ENCODE assay signal across 11 cellular contexts in the genomic region with DNA sequence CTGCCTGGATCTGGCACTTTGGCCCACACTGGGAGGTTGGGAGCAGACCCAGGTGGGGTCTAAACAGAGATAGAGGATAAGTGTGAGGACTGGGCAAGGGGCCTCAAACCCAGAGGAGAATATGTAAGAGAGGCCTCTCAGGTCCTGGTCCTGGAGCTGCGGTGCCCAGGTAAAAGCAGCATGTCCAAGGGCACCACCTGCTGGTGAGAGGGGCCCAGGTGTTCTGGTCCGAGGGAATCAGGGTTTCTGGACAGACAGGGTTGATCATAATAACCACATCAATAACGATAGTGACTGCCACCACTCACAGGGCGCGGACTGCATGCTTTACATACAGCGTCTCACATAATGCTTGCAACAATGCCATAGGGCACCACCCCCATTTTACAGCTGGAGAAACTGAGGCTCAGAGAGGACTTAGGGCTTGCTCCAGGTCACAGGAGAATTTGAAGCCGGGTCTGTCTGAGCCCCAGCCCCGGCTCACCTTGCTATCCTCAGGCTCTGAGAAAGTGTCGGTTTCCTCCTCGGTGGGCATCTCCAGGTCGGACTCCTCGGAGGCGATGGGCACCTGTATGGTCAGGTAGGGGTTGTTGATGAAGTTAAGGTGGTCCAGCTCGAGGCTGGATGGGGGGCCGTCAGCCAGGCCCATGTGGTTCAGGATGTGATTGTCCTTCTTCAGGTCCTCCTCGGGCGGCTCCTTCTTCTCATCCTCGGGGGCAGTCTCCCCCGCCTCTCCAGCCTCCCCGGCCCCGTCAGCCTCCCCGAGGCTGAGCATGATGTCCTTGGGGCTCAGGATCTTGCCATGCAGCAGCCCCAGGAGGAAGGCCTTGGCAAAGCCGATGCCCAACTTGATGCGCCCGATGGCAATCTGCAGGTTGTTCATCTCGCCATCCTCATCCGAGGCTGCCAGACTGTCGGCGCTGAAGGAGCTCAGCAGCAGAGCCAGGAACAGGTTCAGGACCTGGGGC. TPM values are rescaled to one million over a fixed set of nuclear protein-coding genes. Genes with fewer than 3 reads are reported as not detected.
DNase-seq lines count a peak whose midpoint lies in the region; ATAC-seq and TF ChIP-seq lines count a peak whose summit lies in the region.
"Had no signal": no experiment of that assay in that cellular context is flagged by ENCODE, and none has a peak within 500 bp of the region (broad histone marks: within the 10 kb centered on the region; RNA-seq: fewer than 3 reads in every experiment).

No MANE protein-coding gene starts in this region.

- intact Hi-C loops in left colon (cut with DNase I, micrococcal nuclease): no loop called here

- DNase-seq in GM13977 (ENCODE audit: low spot score) (peak; percentile 77), left colon (peak in 1 of 2 donors; percentile 82)
- DNase-seq in activated CD4-positive, alpha-beta T cell treated with anti-CD3 and anti-CD28 coated beads, Interleukin-2, amount 10 ng/mL, durations not matched to agents 7 days and 5 days: peak; percentile 41
- no peak for DNase-seq in effector memory CD4-positive, alpha-beta T cell
- DNase-seq: NCI-H1105 treated with DMSO at 0.1 percent for 48 hours had no signal

- H3K27me3 ChIP-seq in BLaER1: no peaks in the 10 kb centered on the region
- no peaks in the 10 kb centered on the region for H3K27me3 ChIP-seq in effector memory CD4-positive, alpha-beta T cell (replicated peaks; ENCODE audit: control insufficient read depth, insufficient read depth, low read length, poor library complexity, severe bottlenecking)

- no peaks in the 10 kb centered on the region for H3K9me3 Mint-ChIP-seq in activated CD4-positive, alpha-beta T cell treated with anti-CD3 and anti-CD28 coated beads, Interleukin-2, amount 10 ng/mL, durations not matched to agents 7 days and 5 days

- in situ Hi-C loops in GM13977 (cut with MboI; ENCODE audit: low pct_unique_long_range_greater_than_20kb, low sequenced_read_pairs, unreplicated experiment): no loop called here

- H3K27ac Mint-ChIP-seq in activated CD4-positive, alpha-beta T cell treated with anti-CD3 and anti-CD28 coated beads, Interleukin-2, amount 10 ng/mL, durations not matched to agents 7 days and 5 days: no peak overlapping the region
- H3K27ac Mint-ChIP-seq: activated naive CD8-positive, alpha-beta T cell had no signal

- H3K27me3 Mint-ChIP-seq in activated CD4-positive, alpha-beta T cell treated with anti-CD3 and anti-CD28 coated beads, Interleukin-2, amount 10 ng/mL, durations not matched to agents 7 days and 5 days: no peaks in the 10 kb centered on the region
- H3K27me3 Mint-ChIP-seq: activated naive CD8-positive, alpha-beta T cell had no signal

- H3K4me1 ChIP-seq in BLaER1: peaks cover 100% of the 10 kb centered on the region
- peaks cover 23% of the 10 kb centered on the region for H3K4me1 ChIP-seq in effector memory CD4-positive, alpha-beta T cell (ENCODE audit: control insufficient read depth, insufficient read depth, low read length, poor library complexity, severe bottlenecking)

- CTCF ChIA-PET in activated CD4-positive, alpha-beta T cell treated with anti-CD3 and anti-CD28 coated beads, Interleukin-2, amount 10 ng/mL, durations not matched to agents 7 days and 5 days (lab: Charles Lee): interaction anchor here (0.7 to 1.6 kb wide), 6 partner anchors 10 to 39 kb away, joined by 3 to 5 read pairs (median 3); partner anchors contain the start of gene CD79B

- H3K36me3 Mint-ChIP-seq in activated CD4-positive, alpha-beta T cell treated with anti-CD3 and anti-CD28 coated beads, Interleukin-2, amount 10 ng/mL, durations not matched to agents 7 days and 5 days (ENCODE audit: low read depth): no peaks in the 10 kb centered on the region
- H3K36me3 Mint-ChIP-seq: activated naive CD8-positive, alpha-beta T cell had no signal

- no peak overlapping the region for H3K4me3 Mint-ChIP-seq in activated CD4-positive, alpha-beta T cell treated with anti-CD3 and anti-CD28 coated beads, Interleukin-2, amount 10 ng/mL, durations not matched to agents 7 days and 5 days
- H3K4me3 Mint-ChIP-seq: activated naive CD8-positive, alpha-beta T cell had no signal

- POLR2A ChIA-PET in activated CD4-positive, alpha-beta T cell treated with anti-CD3 and anti-CD28 coated beads, Interleukin-2, amount 10 ng/mL, durations not matched to agents 7 days and 5 days (lab: Charles Lee): no interaction called here

- peak; percentile 69 for ATAC-seq in left colon
- ATAC-seq in HG02852 (IDR thresholded peaks at IDR 0.05; ENCODE audit: unreplicated experiment): no peak
- no peak for ATAC-seq in GM18505 (IDR thresholded peaks at IDR 0.05; ENCODE audit: unreplicated experiment)
- ATAC-seq in GM18511 (IDR thresholded peaks at IDR 0.05; ENCODE audit: unreplicated experiment): no peak

- no peaks in the 10 kb centered on the region for H4K20me1 ChIP-seq in BLaER1

- no peaks in the 10 kb centered on the region for H3K36me3 ChIP-seq in BLaER1
- H3K36me3 ChIP-seq in effector memory CD4-positive, alpha-beta T cell (ENCODE audit: control insufficient read depth, insufficient read depth, low read length): no peaks in the 10 kb centered on the region
- H3K36me3 ChIP-seq: tibial nerve had no signal

- peak; percentile 68 for TF ChIP-seq CTCF in GM13977 (IDR thresholded peaks at IDR 0.05; ENCODE audit: extremely low read depth, insufficient read depth, missing control alignments)

- H3K9me3 ChIP-seq in BLaER1: no peaks in the 10 kb centered on the region
- no peaks in the 10 kb centered on the region for H3K9me3 ChIP-seq in effector memory CD4-positive, alpha-beta T cell (ENCODE audit: control insufficient read depth, low read length)
- H3K9me3 ChIP-seq: tibial nerve had no signal

- H3K9ac ChIP-seq in BLaER1: peak overlapping the region; percentile 41; the same call in 1 of the 2 replicates

- peak overlapping the region; percentile 91 for H3K4me2 ChIP-seq in BLaER1

- TF ChIP-seq POLR2A in GM18505 (IDR thresholded peaks at IDR 0.05; ENCODE audit: borderline replicate concordance, extremely low read depth, insufficient read depth, insufficient read length): no peak

- H3K27ac ChIP-seq in BLaER1: peak overlapping the region; percentile 65
- H3K27ac ChIP-seq in effector memory CD4-positive, alpha-beta T cell (ENCODE audit: insufficient read depth, low read length, poor library complexity, severe bottlenecking): no peak overlapping the region
- H3K27ac ChIP-seq: tibial nerve had no signal

- H3K4me3 ChIP-seq in BLaER1: no peak overlapping the region
- H3K4me3 ChIP-seq in effector memory CD4-positive, alpha-beta T cell (ENCODE audit: insufficient read depth, low read depth, low read length, poor library complexity, severe bottlenecking): no peak overlapping the region
- H3K4me3 ChIP-seq: tibial nerve had no signal

- peaks cover 33% of the 10 kb centered on the region for H3K4me1 Mint-ChIP-seq in activated CD4-positive, alpha-beta T cell treated with anti-CD3 and anti-CD28 coated beads, Interleukin-2, amount 10 ng/mL, durations not matched to agents 7 days and 5 days

RNA-seq across cellular contexts. Expression of gene CD79B, which starts 19.1 kb away (rescaled TPM):
- 10 to 100 TPM; 34.6 to 39.9 TPM for total RNA-seq in activated CD4-positive, alpha-beta T cell treated with anti-CD3 and anti-CD28 coated beads, Interleukin-2, amount 10 ng/mL, durations not matched to agents 7 days and 5 days
- 1 to 10 TPM; 2.0 to 4.0 TPM for total RNA-seq in left colon

RNA-seq across cellular contexts. Expression of gene SCN4A, which starts 21.5 kb away (rescaled TPM):
- under 1 TPM; 0.04 to 0.17 TPM for total RNA-seq in activated CD4-positive, alpha-beta T cell treated with anti-CD3 and anti-CD28 coated beads, Interleukin-2, amount 10 ng/mL, durations not matched to agents 7 days and 5 days
- under 1 TPM in 1 of 2 donors, not detected in 1; 0.20 TPM for total RNA-seq in left colon

RNA-seq across cellular contexts. Expression of gene GH1, which starts 32.6 kb away (rescaled TPM):
- not detected for total RNA-seq in activated CD4-positive, alpha-beta T cell treated with anti-CD3 and anti-CD28 coated beads, Interleukin-2, amount 10 ng/mL, durations not matched to agents 7 days and 5 days
- total RNA-seq in left colon: not detected
- total RNA-seq: tibial nerve had no signal

RNA-seq across cellular contexts. Expression of gene CSHL1, which starts 40.2 kb away (rescaled TPM):
- not detected for total RNA-seq in activated CD4-positive, alpha-beta T cell treated with anti-CD3 and anti-CD28 coated beads, Interleukin-2, amount 10 ng/mL, durations not matched to agents 7 days and 5 days
- total RNA-seq in left colon: not detected
- total RNA-seq: tibial nerve had no signal

RNA-seq across cellular contexts. Expression of gene PRR29, which starts 46.9 kb away (rescaled TPM):
- 1 to 10 TPM; 3.8 TPM for total RNA-seq in activated CD4-positive, alpha-beta T cell treated with anti-CD3 and anti-CD28 coated beads, Interleukin-2, amount 10 ng/mL, durations not matched to agents 7 days and 5 days
- under 1 TPM in 1 of 2 donors, not detected in 1; 0.22 TPM for total RNA-seq in left colon

Comparison
In these comparisons a context has a peak if more than half of its experiments do, and no peak if none do; other contexts are left out.
1. DNase-seq: peak in GM13977 (single experiment) and activated CD4-positive, alpha-beta T cell treated with anti-CD3 and anti-CD28 coated beads, Interleukin-2, amount 10 ng/mL, durations not matched to agents 7 days and 5 days (single experiment); none in effector memory CD4-positive, alpha-beta T cell (0 of 3).
2. RNA of gene CD79B, which starts 19.1 kb away (total RNA-seq): 34.6 to 39.9 TPM in activated CD4-positive, alpha-beta T cell treated with anti-CD3 and anti-CD28 coated beads, Interleukin-2, amount 10 ng/mL, durations not matched to agents 7 days and 5 days; 2.0 to 4.0 TPM in left colon; every median in the first group is over 4 times any median in the second.